Comparison of ENCODE assay signal across 8 cellular contexts in genomic region chr6:28895131-28895812, GRCh38. TPM values are rescaled to one million over a fixed set of nuclear protein-coding genes. Genes with fewer than 3 reads are reported as not detected.
DNase-seq lines count a peak whose midpoint lies in the region; ATAC-seq, FAIRE-seq and TF ChIP-seq lines count a peak whose summit lies in the region.

No MANE protein-coding gene starts in this region.

- H3K36me3 ChIP-seq in ascending aorta: no peaks in the 10 kb centered on the region
- peaks cover 0 to 6% of the 10 kb centered on the region in 2 donors for H3K36me3 ChIP-seq in psoas muscle (ENCODE audit: insufficient read depth in 1 of 2, low read depth in 1 of 2)

- H3K9me3 ChIP-seq in T-helper 17 cell (ENCODE audit: control insufficient read depth, low read length, poor library complexity, severe bottlenecking): no peaks in the 10 kb centered on the region
- no peaks in the 10 kb centered on the region for H3K9me3 ChIP-seq in ascending aorta
- no peaks in the 10 kb centered on the region for H3K9me3 ChIP-seq in right cardiac atrium (ENCODE audit: control insufficient read depth, low read length)
- no peaks in the 10 kb centered on the region for H3K9me3 ChIP-seq in psoas muscle

- H3K4me1 ChIP-seq in ascending aorta (no peaks in the 10 kb centered on the region), right cardiac atrium (ENCODE audit: control insufficient read depth, insufficient read depth, low read length) (no peaks in the 10 kb centered on the region), psoas muscle (peaks cover 6% of the 10 kb centered on the region)

- intact Hi-C loops in ascending aorta (cut with DNase I) (loop anchor here (1.0 to 5.0 kb wide), 4 partner anchors 31 to 1418 kb away; no protein-coding TSS in a partner anchor), right cardiac atrium (cut with DNase I) (no loop called here), psoas muscle (cut with DNase I) (no loop called here)

- peak overlapping the region; percentile 100 for H3K27ac Mint-ChIP-seq in T-helper 17 cell

- no peaks in the 10 kb centered on the region for H3K36me3 Mint-ChIP-seq in T-helper 17 cell (ENCODE audit: low read depth)

- H3K4me3 ChIP-seq in ascending aorta (peak overlapping the region; percentile 60 to 72), right cardiac atrium (ENCODE audit: low read length) (peak overlapping the region; percentile 74), psoas muscle (peak overlapping the region; percentile 73)

- peak; percentile 90 for DNase-seq in NCI-H1694 treated with DMSO at 0.1 percent for 48 hours (lab: John Stamatoyannopoulos, UW)
- DNase-seq in T-helper 17 cell: peak; percentile 57 to 86 (median 76)
- DNase-seq in ascending aorta (ENCODE audit: low spot score in 2 of 2): peak; percentile 86 to 98
- peak; percentile 92 to 96 (median 95) for DNase-seq in right cardiac atrium
- DNase-seq in psoas muscle: peak; percentile 89 to 93
- DNase-seq in urothelium cell line (ENCODE audit: low spot score): peak; percentile 93

- H3K4me3 Mint-ChIP-seq in T-helper 17 cell: peak overlapping the region; percentile 94

- FAIRE-seq in urothelium cell line (lab: Jason Lieb, UNC): no peak

- peaks cover 15% of the 10 kb centered on the region for H3K4me1 Mint-ChIP-seq in T-helper 17 cell

- no peaks in the 10 kb centered on the region for H3K27me3 Mint-ChIP-seq in T-helper 17 cell

- TF ChIP-seq CTCF in ascending aorta (IDR thresholded peaks at IDR 0.05) (no peak), psoas muscle (IDR thresholded peaks at IDR 0.05) (no peak)

- H3K27me3 ChIP-seq in ascending aorta: no peaks in the 10 kb centered on the region
- no peaks in the 10 kb centered on the region for H3K27me3 ChIP-seq in right cardiac atrium (ENCODE audit: control insufficient read depth, insufficient read depth)
- H3K27me3 ChIP-seq in psoas muscle (ENCODE audit: insufficient read depth in 3 of 3, low read length in 2 of 3): no peaks in the 10 kb centered on the region

- ATAC-seq in GM18498 (IDR thresholded peaks at IDR 0.05; ENCODE audit: unreplicated experiment) (peak; percentile 76), HG02885 (IDR thresholded peaks at IDR 0.05; ENCODE audit: poor library complexity, unreplicated experiment) (peak; percentile 75), T-helper 17 cell (peak; percentile 76), right cardiac atrium (peak; percentile 93 to 96), psoas muscle (peak; percentile 84 to 87 (median 86))

- 9% methylated on average over 27 of the region's 27 CpGs for WGBS in right cardiac atrium
- WGBS in psoas muscle, 3 donors: 6 to 7% (median 7%) methylated on average over 27 of the region's 27 CpGs

- H3K27ac ChIP-seq in ascending aorta (peak overlapping the region; percentile 95 to 96), right cardiac atrium (ENCODE audit: low read length) (peak overlapping the region; percentile 100), psoas muscle (peak overlapping the region; percentile 91)

RNA-seq across cellular contexts. Expression of gene TRIM27, which starts 28.5 kb away (rescaled TPM):
- 10 to 100 TPM; 21.9 to 22.0 TPM for total RNA-seq in T-helper 17 cell
- 167 TPM for total RNA-seq in ascending aorta
- total RNA-seq in right cardiac atrium: 10 to 100 TPM; 17.9 to 23.1 (median 22.0) TPM
- 16.8 TPM for polyA plus RNA-seq in right cardiac atrium
- total RNA-seq in psoas muscle: 10 to 100 TPM; 15.0 to 26.0 (median 23.6) TPM
- 10 to 100 TPM; 15.5 to 42.8 (median 39.5) TPM for polyA plus RNA-seq in psoas muscle

Comparison
In these comparisons a context has a peak if more than half of its experiments do, and no peak if none do; other contexts are left out.
1. Peak in every context shown above with its lines: DNase-seq, ATAC-seq, H3K4me3 ChIP-seq and H3K27ac ChIP-seq.